18 cellular contexts compared by ENCODE assay signal in the genomic region with DNA sequence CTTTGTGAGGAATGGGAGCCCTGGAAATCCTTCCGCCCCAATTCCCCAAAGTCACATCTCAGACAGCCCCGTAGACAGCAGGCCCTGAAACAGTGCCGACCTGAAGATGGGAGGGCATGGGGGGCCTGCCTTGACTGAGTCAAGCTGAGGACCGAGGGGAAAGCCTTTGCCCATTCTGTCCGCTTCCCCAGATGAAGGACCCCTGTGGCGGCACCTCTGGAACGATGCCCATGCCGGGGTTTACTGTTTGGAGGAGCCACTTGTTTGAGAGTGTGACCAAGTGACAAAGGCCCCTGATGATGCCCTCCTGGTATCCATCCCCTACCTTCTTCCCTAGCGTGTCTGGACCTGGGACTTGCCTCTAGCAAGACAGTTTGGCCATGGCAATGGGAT. TPM values are rescaled to one million over a fixed set of nuclear protein-coding genes. Genes with fewer than 3 reads are reported as not detected.
DNase-seq lines count a peak whose midpoint lies in the region; ATAC-seq and TF ChIP-seq lines count a peak whose summit lies in the region.
"Had no signal": no experiment of that assay in that cellular context is flagged by ENCODE, and none has a peak within 500 bp of the region (broad histone marks: within the 10 kb centered on the region; RNA-seq: fewer than 3 reads in every experiment).

No MANE protein-coding gene starts in this region.

- DNase-seq in activated effector memory CD4-positive, alpha-beta T cell treated with anti-CD3 and anti-CD28 coated beads, Interleukin-2, amount 50 U/mL, for 16 hours = peak; percentile 39
- DNase-seq in activated effector memory CD4-positive, alpha-beta T cell treated with Interleukin-2 at 50 U/mL for 16 hours = no peak
- DNase-seq in endodermal cell = peak; percentile 17
- peak; percentile 60 for DNase-seq in sigmoid colon
- DNase-seq in aorta = peak; percentile 17 to 36
- no peak for DNase-seq in activated CD4-positive, alpha-beta T cell treated with anti-CD3 and anti-CD28 coated beads for 48 hours
- DNase-seq in MCF 10A (ENCODE audit: unreplicated experiment) = no peak
- DNase-seq: AML-193; Caco-2; CD8-positive, alpha-beta memory T cell; DND-41; GDM1; H7 had no signal

- H3K4me1 ChIP-seq in endodermal cell (ENCODE audit: control insufficient read depth, insufficient read depth, low read length) = no peaks in the 10 kb centered on the region
- H3K4me1 ChIP-seq in sigmoid colon = no peaks in the 10 kb centered on the region
- H3K4me1 ChIP-seq in aorta (ENCODE audit: control insufficient read depth in 1 of 2, insufficient read depth in 2 of 2, low read length in 2 of 2) = no peaks in the 10 kb centered on the region
- H3K4me1 ChIP-seq: Caco-2 had no signal

- H3K27ac Mint-ChIP-seq in endodermal cell (no peak overlapping the region), MCF 10A (ENCODE audit: low read depth, unreplicated experiment) (no peak overlapping the region)
- H3K27ac Mint-ChIP-seq: CD8-positive, alpha-beta memory T cell; GM23338 had no signal

- H3K27me3 ChIP-seq in endodermal cell (ENCODE audit: control insufficient read depth, insufficient read depth, low read length, poor library complexity, severe bottlenecking) (no peaks in the 10 kb centered on the region), sigmoid colon (peaks cover 0 to 5% (median 0%) of the 10 kb centered on the region in 3 donors), aorta (ENCODE audit: control insufficient read depth in 1 of 2, insufficient read depth in 2 of 2, low read length in 1 of 2) (no peaks in the 10 kb centered on the region)
- H3K27me3 ChIP-seq: BLaER1 had no signal

- WGBS in endodermal cell (ENCODE audit: insufficient coverage in 1 of 2, insufficient read length in 1 of 2), 2 experiments = 74 to 85% methylated on average over 4 to 9 of the region's 9 CpGs
- WGBS in sigmoid colon, 2 donors = 81 to 89% methylated on average over 9 of the region's 9 CpGs
- WGBS in aorta, 2 donors = 77 to 90% methylated on average over 9 of the region's 9 CpGs

- H3K4me3 Mint-ChIP-seq in endodermal cell (no peak overlapping the region), MCF 10A (ENCODE audit: unreplicated experiment) (no peak overlapping the region)
- H3K4me3 Mint-ChIP-seq: CD8-positive, alpha-beta memory T cell; GM23338 had no signal

- peaks cover 22% of the 10 kb centered on the region for H3K9me3 Mint-ChIP-seq in endodermal cell
- peaks cover 6% of the 10 kb centered on the region for H3K9me3 Mint-ChIP-seq in MCF 10A (ENCODE audit: unreplicated experiment)

- H3K9me3 ChIP-seq in endodermal cell (ENCODE audit: control insufficient read depth, low read length) (peaks cover 7% of the 10 kb centered on the region), sigmoid colon (peaks cover 0 to 8% (median 0%) of the 10 kb centered on the region in 4 donors), aorta (ENCODE audit: control insufficient read depth, low read length) (no peaks in the 10 kb centered on the region)
- H3K9me3 ChIP-seq: Caco-2 had no signal

- no peak overlapping the region for H3K9ac ChIP-seq in endodermal cell (ENCODE audit: extremely low read depth, low read length, poor library complexity, severe bottlenecking)
- H3K9ac ChIP-seq: BLaER1 had no signal

- CTCF ChIA-PET in MCF 10A (lab: Yijun Ruan, JAX) = interaction anchor here (0.6 to 1.0 kb wide), 2 partner anchors 254 to 868 kb away, joined by 3 to 7 read pairs; no protein-coding TSS in a partner anchor

- no peak for TF ChIP-seq POLR2A in sigmoid colon (IDR thresholded peaks at IDR 0.05)

- no peak overlapping the region for H3K4me3 ChIP-seq in endodermal cell (ENCODE audit: low read length)
- no peak overlapping the region for H3K4me3 ChIP-seq in sigmoid colon
- H3K4me3 ChIP-seq in aorta (ENCODE audit: low read length in 2 of 2) = no peak overlapping the region
- H3K4me3 ChIP-seq: BLaER1, GM23338 had no signal

- H3K27me3 Mint-ChIP-seq in endodermal cell (ENCODE audit: insufficient read depth) (peaks cover 16% of the 10 kb centered on the region), MCF 10A (ENCODE audit: insufficient read depth, unreplicated experiment) (peaks cover 65% of the 10 kb centered on the region)

- intact Hi-C loops in sigmoid colon (cut with DNase I) (no loop called here), aorta (cut with DNase I) (no loop called here), MCF 10A (cut with micrococcal nuclease) (no loop called here)

- no peaks in the 10 kb centered on the region for H3K36me3 ChIP-seq in endodermal cell (ENCODE audit: control insufficient read depth, insufficient read depth, low read length)
- no peaks in the 10 kb centered on the region for H3K36me3 ChIP-seq in sigmoid colon
- H3K36me3 ChIP-seq in aorta (ENCODE audit: control insufficient read depth in 1 of 2, insufficient read depth in 2 of 2, low read length in 1 of 2) = no peaks in the 10 kb centered on the region
- H3K36me3 ChIP-seq: BLaER1 had no signal

- POLR2A ChIA-PET in MCF 10A (lab: Yijun Ruan, JAX) = no interaction called here

- ATAC-seq in aorta (ENCODE audit: low FRiP score) = no peak
- ATAC-seq: GM23338 had no signal

- TF ChIP-seq CTCF in endodermal cell (conservative IDR thresholded peaks at IDR 0.05) (no peak), sigmoid colon (IDR thresholded peaks at IDR 0.05) (no peak), MCF 10A (IDR thresholded peaks at IDR 0.05; ENCODE audit: unreplicated experiment) (no peak)

- H3K4me1 Mint-ChIP-seq in endodermal cell (no peaks in the 10 kb centered on the region), MCF 10A (ENCODE audit: insufficient read depth, unreplicated experiment) (peaks cover 7% of the 10 kb centered on the region)
- H3K4me1 Mint-ChIP-seq: CD8-positive, alpha-beta memory T cell; GM23338 had no signal

- no TSS peak for BruUV-seq in MCF 10A (replicated peaks; lab: Mats Ljungman, UMichigan)

- H3K27ac ChIP-seq in endodermal cell (ENCODE audit: low read depth, low read length) (no peak overlapping the region), sigmoid colon (no peak overlapping the region), aorta (ENCODE audit: low read depth in 1 of 2, low read length in 2 of 2) (no peak overlapping the region)
- H3K27ac ChIP-seq: 22Rv1, BLaER1, HL-60 had no signal

- H3K36me3 Mint-ChIP-seq in endodermal cell (ENCODE audit: low read depth) (no peaks in the 10 kb centered on the region), MCF 10A (ENCODE audit: insufficient read depth, unreplicated experiment) (peaks cover 6% of the 10 kb centered on the region)
- H3K36me3 Mint-ChIP-seq: CD8-positive, alpha-beta memory T cell had no signal

- TF ChIP-seq EP300 in sigmoid colon (IDR thresholded peaks at IDR 0.05) = no peak

RNA-seq across cellular contexts. Expression of a gene that starts 43.7 kb away (rescaled TPM):
- not detected for total RNA-seq in endodermal cell
- polyA plus RNA-seq in endodermal cell (2013, experiment 1 of 2) = not detected
- polyA plus RNA-seq in endodermal cell (2013, experiment 2 of 2) = not detected
- not detected for total RNA-seq in sigmoid colon
- not detected for polyA plus RNA-seq in sigmoid colon
- total RNA-seq in aorta = not detected
- not detected for polyA plus RNA-seq in aorta
- not detected in 2 replicates for total RNA-seq in MCF 10A (2022)
- total RNA-seq: A673; Caco-2; CD8-positive, alpha-beta memory T cell; GM23338; H7 had no signal
- polyA plus RNA-seq: CD8-positive, alpha-beta memory T cell had no signal

RNA-seq across cellular contexts. Expression of a gene that starts 48.1 kb away (rescaled TPM):
- total RNA-seq in endodermal cell (100 to 1,000 TPM; 151 to 161 TPM), sigmoid colon (100 to 1,000 TPM; 235 to 376 (median 317) TPM), aorta (10 to 100 TPM; 83.7 to 94.0 TPM), MCF 10A (2022) (146 and 197 TPM in 2 replicates)
- polyA plus RNA-seq in endodermal cell (2013, experiment 1 of 2) = 175 TPM
- polyA plus RNA-seq in endodermal cell (2013, experiment 2 of 2) = 183 TPM
- polyA plus RNA-seq in sigmoid colon (100 to 1,000 TPM; 238 to 458 (median 422) TPM), aorta (100 to 1,000 TPM; 415 to 787 TPM)

Comparison
In these comparisons a context has a peak if more than half of its experiments do, and no peak if none do; other contexts are left out.
1. DNase-seq: peak in activated effector memory CD4-positive, alpha-beta T cell treated with anti-CD3 and anti-CD28 coated beads, Interleukin-2, amount 50 U/mL, for 16 hours (single experiment), endodermal cell (single experiment), sigmoid colon (single experiment) and aorta (2 of 2); none in activated effector memory CD4-positive, alpha-beta T cell treated with Interleukin-2 at 50 U/mL for 16 hours (single experiment), activated CD4-positive, alpha-beta T cell treated with anti-CD3 and anti-CD28 coated beads for 48 hours (single experiment) and MCF 10A (single experiment).